In genomic region chr12:77065361-77066204, GRCh38 we compare ENCODE assay signal across 8 cellular contexts. TPM values are rescaled to one million over a fixed set of nuclear protein-coding genes. Genes with fewer than 3 reads are reported as not detected.
DNase-seq lines count a peak whose midpoint lies in the region; ATAC-seq and TF ChIP-seq lines count a peak whose summit lies in the region.

A gene with protein sequence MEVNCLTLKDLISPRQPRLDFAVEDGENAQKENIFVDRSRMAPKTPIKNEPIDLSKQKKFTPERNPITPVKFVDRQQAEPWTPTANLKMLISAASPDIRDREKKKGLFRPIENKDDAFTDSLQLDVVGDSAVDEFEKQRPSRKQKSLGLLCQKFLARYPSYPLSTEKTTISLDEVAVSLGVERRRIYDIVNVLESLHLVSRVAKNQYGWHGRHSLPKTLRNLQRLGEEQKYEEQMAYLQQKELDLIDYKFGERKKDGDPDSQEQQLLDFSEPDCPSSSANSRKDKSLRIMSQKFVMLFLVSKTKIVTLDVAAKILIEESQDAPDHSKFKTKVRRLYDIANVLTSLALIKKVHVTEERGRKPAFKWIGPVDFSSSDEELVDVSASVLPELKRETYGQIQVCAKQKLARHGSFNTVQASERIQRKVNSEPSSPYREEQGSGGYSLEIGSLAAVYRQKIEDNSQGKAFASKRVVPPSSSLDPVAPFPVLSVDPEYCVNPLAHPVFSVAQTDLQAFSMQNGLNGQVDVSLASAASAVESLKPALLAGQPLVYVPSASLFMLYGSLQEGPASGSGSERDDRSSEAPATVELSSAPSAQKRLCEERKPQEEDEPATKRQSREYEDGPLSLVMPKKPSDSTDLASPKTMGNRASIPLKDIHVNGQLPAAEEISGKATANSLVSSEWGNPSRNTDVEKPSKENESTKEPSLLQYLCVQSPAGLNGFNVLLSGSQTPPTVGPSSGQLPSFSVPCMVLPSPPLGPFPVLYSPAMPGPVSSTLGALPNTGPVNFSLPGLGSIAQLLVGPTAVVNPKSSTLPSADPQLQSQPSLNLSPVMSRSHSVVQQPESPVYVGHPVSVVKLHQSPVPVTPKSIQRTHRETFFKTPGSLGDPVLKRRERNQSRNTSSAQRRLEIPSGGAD (minus strand): TSS chr12:77065569. CDS start chr12:77064635, 934 bp downstream.

- DNase-seq in NCI-H1930 (lab: John Stamatoyannopoulos, UW) = peak; percentile 85 to 86
- peak; percentile 73 for DNase-seq in astrocyte of the cerebellum (ENCODE audit: low read depth)
- peak; percentile 57 to 77 for DNase-seq in hippocampal formation (lab: John Stamatoyannopoulos, UW)
- peak; percentile 67 for DNase-seq in retinal pigment epithelial cell (ENCODE audit: low read depth)
- no peak for DNase-seq in OCI-M2 (lab: John Stamatoyannopoulos, UW; ENCODE audit: unreplicated experiment)

- intact Hi-C loops in T-helper 2 cell treated with Interferon-gamma antibody and Interleukin-4, amounts not matched to agents 100 ng/mL and 5 ng/mL, for 36 hours (cut with micrococcal nuclease) = loop anchor here (1.0 to 10.0 kb wide), 7 partner anchors 15 to 1731 kb away; partner anchors contain the start of genes CAPS2, GLIPR1L1, NAP1L1 and OSBPL8

- ATAC-seq in GM18511 (IDR thresholded peaks at IDR 0.05; ENCODE audit: unreplicated experiment) = peak; percentile 70
- peak; percentile 64 for ATAC-seq in HG02981 (IDR thresholded peaks at IDR 0.05; ENCODE audit: unreplicated experiment)

- TF ChIP-seq CTCF in astrocyte of the cerebellum (IDR thresholded peaks at IDR 0.05; ENCODE audit: low read depth, low read length, missing control alignments) = no peak
- TF ChIP-seq CTCF in retinal pigment epithelial cell (conservative IDR thresholded peaks at IDR 0.05; ENCODE audit: low read depth, low read length) = no peak

- in situ Hi-C loops in astrocyte of the cerebellum (cut with HindIII; ENCODE audit: low sequenced_read_pairs) = loop anchor here (25.0 kb wide), 1 partner anchor 622 kb away; no protein-coding TSS in a partner anchor

- H3K4me3 ChIP-seq in astrocyte of the cerebellum (ENCODE audit: low read depth, low read length) (peak within 1 kb of the TSS; percentile 77), retinal pigment epithelial cell (ENCODE audit: low read length) (peak within 1 kb of the TSS; percentile 80)

RNA-seq across cellular contexts. Expression of the gene that starts here (rescaled TPM):
- 19.6 and 21.0 TPM in 2 replicates for total RNA-seq in T-helper 2 cell treated with Interferon-gamma antibody and Interleukin-4, amounts not matched to agents 100 ng/mL and 5 ng/mL, for 36 hours
